In the genomic region with DNA sequence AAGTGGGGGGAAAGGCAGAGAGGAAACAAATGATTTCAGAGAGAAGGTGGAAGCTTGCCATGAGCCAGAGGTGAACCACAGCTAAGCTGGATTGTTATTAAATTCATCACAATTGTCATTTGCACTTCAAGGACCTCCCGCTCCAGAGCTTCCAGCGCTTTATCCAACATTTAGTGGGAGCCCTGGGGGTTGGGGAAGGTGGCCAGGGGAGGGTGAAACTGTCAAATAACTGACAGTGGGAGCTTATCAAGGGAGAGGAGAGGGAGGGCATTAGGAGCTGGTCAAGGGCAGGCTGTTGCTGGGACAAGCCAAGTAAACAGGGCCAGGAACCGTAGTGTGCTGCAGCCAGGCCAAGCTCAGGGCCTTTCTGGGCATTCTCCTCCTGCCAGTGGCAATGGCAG, we compare ENCODE assay signal across 25 cellular contexts.
A peak's percentile ranks its signal among the peaks of the same experiment; 100 is the strongest.
DNase-seq lines count a peak whose midpoint lies in the region; ATAC-seq and TF ChIP-seq lines count a peak whose summit lies in the region.
"Had no signal": no experiment of that assay in that cellular context is flagged by ENCODE, and none has a peak within 500 bp of the region (broad histone marks: within the 10 kb centered on the region; RNA-seq: fewer than 3 reads in every experiment).

No MANE protein-coding gene starts in this region.

- no peaks in the 10 kb centered on the region for H3K9me3 ChIP-seq in ascending aorta
- no peaks in the 10 kb centered on the region for H3K9me3 ChIP-seq in right atrium auricular region
- H3K9me3 ChIP-seq in gastrocnemius medialis, result no peaks in the 10 kb centered on the region
- H3K9me3 ChIP-seq: BLaER1 had no signal

- H3K4me3 ChIP-seq in ascending aorta, result no peak overlapping the region
- no peak overlapping the region for H3K4me3 ChIP-seq in right atrium auricular region
- no peak overlapping the region for H3K4me3 ChIP-seq in gastrocnemius medialis
- H3K4me3 ChIP-seq in foreskin fibroblast (ENCODE audit: low read depth in 1 of 2, low read length in 2 of 2), result no peak overlapping the region
- H3K4me3 ChIP-seq: BLaER1, GM12878 had no signal

- H3K4me1 Mint-ChIP-seq in endothelial cell (ENCODE audit: unreplicated experiment), result peaks cover 8% of the 10 kb centered on the region
- H3K4me1 Mint-ChIP-seq: activated naive CD4-positive, alpha-beta T cell treated with anti-CD3 and anti-CD28 coated beads, Interleukin-2, amount 10 ng/mL, durations not matched to agents 7 days and 5 days had no signal

- H3K4me1 ChIP-seq in ascending aorta (peaks cover 15 to 33% of the 10 kb centered on the region in 2 donors), right atrium auricular region (peaks cover 0 to 43% of the 10 kb centered on the region in 2 donors), gastrocnemius medialis (peaks cover 38 to 47% of the 10 kb centered on the region in 2 donors)
- H3K4me1 ChIP-seq: BLaER1 had no signal

- no peak for ATAC-seq in gastrocnemius medialis
- ATAC-seq: activated T-cell treated with anti-CD3 and anti-CD28 coated beads, Interleukin-2, amount 50 U/mL, for 72 hours; GM12878; natural killer cell treated with Interleukin-12 subunit alpha and Interleukin-12 subunit beta and Interleukin-15 and Interleukin-18, amount 100 ng/mL, for 72 hours had no signal

- H3K36me3 ChIP-seq in ascending aorta (no peaks in the 10 kb centered on the region), right atrium auricular region (no peaks in the 10 kb centered on the region), gastrocnemius medialis (no peaks in the 10 kb centered on the region)

- H3K27me3 ChIP-seq in ascending aorta, result no peaks in the 10 kb centered on the region
- H3K27me3 ChIP-seq in right atrium auricular region, result no peaks in the 10 kb centered on the region
- no peaks in the 10 kb centered on the region for H3K27me3 ChIP-seq in gastrocnemius medialis
- H3K27me3 ChIP-seq: BLaER1 had no signal

- H3K27ac Mint-ChIP-seq in endothelial cell (ENCODE audit: unreplicated experiment), result no peak overlapping the region
- H3K27ac Mint-ChIP-seq: activated naive CD4-positive, alpha-beta T cell treated with anti-CD3 and anti-CD28 coated beads, Interleukin-2, amount 10 ng/mL, durations not matched to agents 7 days and 5 days; activated T-cell treated with anti-CD3 and anti-CD28 coated beads, Interleukin-2, amount 50 U/mL, for 72 hours; natural killer cell treated with Interleukin-12 subunit alpha and Interleukin-12 subunit beta and Interleukin-15 and Interleukin-18, amount 100 ng/mL, for 72 hours had no signal

- H3K9me3 Mint-ChIP-seq in endothelial cell (ENCODE audit: unreplicated experiment), result no peaks in the 10 kb centered on the region
- H3K9me3 Mint-ChIP-seq: activated naive CD4-positive, alpha-beta T cell treated with anti-CD3 and anti-CD28 coated beads, Interleukin-2, amount 10 ng/mL, durations not matched to agents 7 days and 5 days; activated T-cell treated with anti-CD3 and anti-CD28 coated beads, Interleukin-2, amount 50 U/mL, for 72 hours; immature natural killer cell; natural killer cell treated with Interleukin-12 subunit alpha and Interleukin-12 subunit beta and Interleukin-15 and Interleukin-18, amount 100 ng/mL, for 72 hours had no signal

- peak overlapping the region; percentile 83 to 88 for H3K27ac ChIP-seq in ascending aorta
- peak overlapping the region; percentile 74 to 83 for H3K27ac ChIP-seq in right atrium auricular region
- H3K27ac ChIP-seq in gastrocnemius medialis, result peak overlapping the region; percentile 45 to 63 (median 57)
- H3K27ac ChIP-seq: BLaER1, KMS-11, parathyroid adenoma had no signal

- no peak for TF ChIP-seq POLR2A in gastrocnemius medialis (IDR thresholded peaks at IDR 0.05)

- no peak for TF ChIP-seq CTCF in ascending aorta (IDR thresholded peaks at IDR 0.05)
- no peak for TF ChIP-seq CTCF in endothelial cell (IDR thresholded peaks at IDR 0.05; ENCODE audit: unreplicated experiment)
- TF ChIP-seq CTCF in right atrium auricular region (IDR thresholded peaks at IDR 0.05), result no peak
- TF ChIP-seq CTCF in gastrocnemius medialis (IDR thresholded peaks at IDR 0.05 in 4 of 5, conservative IDR thresholded peaks at IDR 0.05 in 1 of 5), result no peak
- TF ChIP-seq CTCF in GM10266 (IDR thresholded peaks at IDR 0.05; ENCODE audit: control insufficient read depth, insufficient read depth, low read depth, missing control alignments), result no peak
- no peak for TF ChIP-seq CTCF in foreskin fibroblast (IDR thresholded peaks at IDR 0.05; ENCODE audit: low read depth, low read length)

- in situ Hi-C loops in gastrocnemius medialis (cut with MboI; ENCODE audit: low sequenced_read_pairs in 4 of 4), result no loop called here

- H3K27me3 Mint-ChIP-seq in endothelial cell (ENCODE audit: unreplicated experiment), result no peaks in the 10 kb centered on the region
- H3K27me3 Mint-ChIP-seq: activated naive CD4-positive, alpha-beta T cell treated with anti-CD3 and anti-CD28 coated beads, Interleukin-2, amount 10 ng/mL, durations not matched to agents 7 days and 5 days had no signal

- peaks cover 4% of the 10 kb centered on the region for H3K36me3 Mint-ChIP-seq in endothelial cell (ENCODE audit: low read depth, unreplicated experiment)
- H3K36me3 Mint-ChIP-seq: natural killer cell treated with Interleukin-12 subunit alpha and Interleukin-12 subunit beta and Interleukin-15 and Interleukin-18, amount 100 ng/mL, for 72 hours had no signal

- intact Hi-C loops in ascending aorta (cut with DNase I) (loop anchor here (2.0 kb wide), 1 partner anchor 14 kb away; no protein-coding TSS in a partner anchor), gastrocnemius medialis (cut with DNase I; ENCODE audit: low total_unique reads) (no loop called here)

- no peak for DNase-seq in ascending aorta (ENCODE audit: low spot score in 2 of 2)
- no peak for DNase-seq in endothelial cell (ENCODE audit: low spot score)
- no peak for DNase-seq in right atrium auricular region (ENCODE audit: low spot score)
- DNase-seq in gastrocnemius medialis, result no peak
- DNase-seq in GM10266 (ENCODE audit: extremely low spot score), result no peak
- DNase-seq in foreskin fibroblast, result no peak
- DNase-seq in NCI-H2029 treated with DMSO at 0.1 percent for 48 hours (lab: John Stamatoyannopoulos, UW), result no peak
- DNase-seq in SHP77 treated with DMSO at 0.1 percent for 48 hours (lab: John Stamatoyannopoulos, UW), result no peak
- DNase-seq: ACHN; activated CD4-positive, alpha-beta T cell treated with anti-CD3 and anti-CD28 coated beads for 48 hours; activated naive CD4-positive, alpha-beta T cell treated with anti-CD3 and anti-CD28 coated beads, Interleukin-2, amount 10 ng/mL, durations not matched to agents 7 days and 5 days; activated T-cell treated with anti-CD3 and anti-CD28 coated beads, Interleukin-2, amount 50 U/mL, for 72 hours; COR-L47; DMS79 treated with DMSO at 0.1 percent for 48 hours; effector CD4-positive, alpha-beta T cell; H7; hippocampal formation; immature natural killer cell; NCI-H1436; NCI-H526 had no signal

- H3K4me3 Mint-ChIP-seq in endothelial cell (ENCODE audit: unreplicated experiment), result peak overlapping the region; percentile 37
- H3K4me3 Mint-ChIP-seq: activated naive CD4-positive, alpha-beta T cell treated with anti-CD3 and anti-CD28 coated beads, Interleukin-2, amount 10 ng/mL, durations not matched to agents 7 days and 5 days; activated T-cell treated with anti-CD3 and anti-CD28 coated beads, Interleukin-2, amount 50 U/mL, for 72 hours; immature natural killer cell; natural killer cell treated with Interleukin-12 subunit alpha and Interleukin-12 subunit beta and Interleukin-15 and Interleukin-18, amount 100 ng/mL, for 72 hours had no signal
